ENCODE assay signal across 9 cellular contexts in the genomic region with DNA sequence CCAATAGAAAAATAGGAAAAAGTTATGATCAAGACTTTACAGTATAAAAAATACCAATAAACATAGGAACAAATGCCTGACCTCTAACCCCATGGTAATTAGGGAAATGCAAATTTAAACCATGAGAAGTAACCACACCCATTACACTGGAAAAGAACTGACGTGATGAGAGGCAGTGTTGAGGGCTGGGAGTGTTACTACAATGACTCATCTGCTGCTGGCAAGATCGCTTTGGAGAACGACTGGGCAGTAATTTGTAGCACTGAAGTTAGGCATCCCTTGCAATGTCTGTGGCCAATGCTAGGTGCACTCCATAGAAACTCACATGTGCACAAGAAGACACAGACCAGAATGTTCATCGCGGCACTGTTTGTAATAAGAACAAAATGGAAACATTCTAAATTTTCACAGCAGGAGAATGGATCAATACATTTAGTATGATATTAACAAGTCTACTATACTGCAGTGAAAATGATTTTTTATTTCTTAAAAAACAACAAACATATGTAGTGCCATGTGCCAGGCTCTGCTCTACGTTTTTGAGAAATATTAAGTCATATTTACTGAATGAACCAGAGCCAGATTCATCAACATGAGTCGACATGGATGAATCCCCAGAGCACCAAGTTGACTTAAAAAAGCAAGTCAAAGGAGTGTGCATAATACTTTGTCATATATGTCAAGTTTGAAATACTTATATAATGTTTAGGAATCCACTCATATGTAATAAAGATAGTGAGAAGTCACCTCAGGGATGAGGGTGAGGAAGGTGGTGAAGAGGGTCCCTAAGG. TPM values are rescaled to one million over a fixed set of nuclear protein-coding genes. Genes with fewer than 3 reads are reported as not detected.
A peak's percentile ranks its signal among the peaks of the same experiment; 100 is the strongest.
DNase-seq lines count a peak whose midpoint lies in the region; ATAC-seq, FAIRE-seq and TF ChIP-seq lines count a peak whose summit lies in the region.
"Had no signal": no experiment of that assay in that cellular context is flagged by ENCODE, and none has a peak within 500 bp of the region (broad histone marks: within the 10 kb centered on the region; RNA-seq: fewer than 3 reads in every experiment).

No MANE protein-coding gene starts in this region.

- no peak overlapping the region for H3K9ac ChIP-seq in astrocyte (ENCODE audit: low read length)

- no peak overlapping the region for H3K4me3 ChIP-seq in astrocyte (ENCODE audit: insufficient read depth, low read depth, low read length)
- no peak overlapping the region for H3K4me3 ChIP-seq in lung
- no peak overlapping the region for H3K4me3 ChIP-seq in BE2C (ENCODE audit: low read depth, low read length)

- H3K79me2 ChIP-seq in astrocyte (ENCODE audit: insufficient read depth, low read length) = no peaks in the 10 kb centered on the region

- no peaks in the 10 kb centered on the region for H3K36me3 Mint-ChIP-seq in astrocyte (ENCODE audit: low read depth, unreplicated experiment)

- DNase-seq in Daoy (ENCODE audit: low read depth) (peak; percentile 92), M059J (ENCODE audit: low read depth) (peak; percentile 72), astrocyte (ENCODE audit: low read depth) (peak; percentile 67), lung (ENCODE audit: low spot score) (no peak), OCI-M2 (lab: John Stamatoyannopoulos, UW; ENCODE audit: unreplicated experiment) (no peak), BE2C (no peak)

- H3K36me3 ChIP-seq in astrocyte (ENCODE audit: insufficient read depth, low read length) (no peaks in the 10 kb centered on the region), lung (ENCODE audit: control insufficient read depth in 2 of 2, insufficient read depth in 2 of 2, low read length in 2 of 2) (no peaks in the 10 kb centered on the region), BE2C (no peaks in the 10 kb centered on the region)

- peaks cover 19% of the 10 kb centered on the region for H3K4me1 ChIP-seq in astrocyte (ENCODE audit: insufficient read depth, low read length)
- peaks cover 3 to 9% of the 10 kb centered on the region in 2 donors for H3K4me1 ChIP-seq in lung (ENCODE audit: control insufficient read depth in 2 of 2, insufficient read depth in 2 of 2, low read length in 2 of 2)
- no peaks in the 10 kb centered on the region for H3K4me1 ChIP-seq in BE2C

- H3K9me3 Mint-ChIP-seq in astrocyte (ENCODE audit: unreplicated experiment) = no peaks in the 10 kb centered on the region

- no peaks in the 10 kb centered on the region for H4K20me1 ChIP-seq in astrocyte (ENCODE audit: insufficient read depth, low read length)

- peaks cover 5% of the 10 kb centered on the region for H3K27me3 Mint-ChIP-seq in astrocyte (ENCODE audit: low read depth, unreplicated experiment)

- FAIRE-seq in astrocyte (lab: Jason Lieb, UNC) = peak; percentile 59

- peak overlapping the region; percentile 58 for H3K27ac Mint-ChIP-seq in astrocyte (ENCODE audit: unreplicated experiment)

- TF ChIP-seq CTCF in astrocyte (IDR thresholded peaks at IDR 0.05; ENCODE audit: insufficient read depth, low read depth, low read length) (no peak), lung (IDR thresholded peaks at IDR 0.05; ENCODE audit: control extremely low read depth, extremely low read depth) (no peak), BE2C (IDR thresholded peaks at IDR 0.05; ENCODE audit: low read depth, low read length) (no peak)

- WGBS in lung, 2 donors = 45 to 46% methylated on average over 7 of the region's 7 CpGs

- peaks cover 18% of the 10 kb centered on the region for H3K4me1 Mint-ChIP-seq in astrocyte (ENCODE audit: low read depth, unreplicated experiment)

- no peak overlapping the region for H2AFZ ChIP-seq in astrocyte (ENCODE audit: low read depth, low read length)

- H3K9me3 ChIP-seq in astrocyte (ENCODE audit: insufficient read depth, low read depth, low read length) (no peaks in the 10 kb centered on the region), lung (ENCODE audit: control insufficient read depth in 2 of 2, insufficient read depth in 1 of 2, low read length in 1 of 2) (no peaks in the 10 kb centered on the region), BE2C (no peaks in the 10 kb centered on the region)

- peak; percentile 83 for ATAC-seq in lung (ENCODE audit: insufficient read depth, low FRiP score)
- no peak for ATAC-seq in HG03159 (IDR thresholded peaks at IDR 0.05; ENCODE audit: unreplicated experiment)
- ATAC-seq in HG02981 (IDR thresholded peaks at IDR 0.05; ENCODE audit: unreplicated experiment) = no peak

- H3K27ac ChIP-seq in astrocyte (ENCODE audit: low read depth, low read length) (no peak overlapping the region), lung (ENCODE audit: low read depth in 1 of 2, low read length in 1 of 2) (no peak overlapping the region)
- H3K27ac ChIP-seq: HL-60 had no signal

- no peak overlapping the region for H3K4me3 Mint-ChIP-seq in astrocyte (ENCODE audit: unreplicated experiment)

- H3K4me2 ChIP-seq in astrocyte (ENCODE audit: low read length) = no peak overlapping the region

- H3K27me3 ChIP-seq in astrocyte (ENCODE audit: insufficient read depth, low read length) (peaks cover 35% of the 10 kb centered on the region), lung (ENCODE audit: control insufficient read depth, insufficient read depth) (no peaks in the 10 kb centered on the region), BE2C (peaks cover 83% of the 10 kb centered on the region)

RNA-seq across cellular contexts. Expression of gene EPHB3, which starts 37.6 kb away (rescaled TPM):
- 1.4 and 1.8 TPM in 2 replicates for total RNA-seq in Daoy (2014; rRNA removed; shearing (Covaris generic))
- total RNA-seq in M059J (2014; rRNA removed; shearing (Covaris generic)) = 1.1 and 1.2 TPM in 2 replicates
- 17.2 and 27.0 TPM in 2 replicates for total RNA-seq in astrocyte
- total RNA-seq in lung = 10 to 100 TPM; 10.7 to 20.5 TPM
- polyA plus RNA-seq in lung = 1 to 10 TPM; 3.1 to 4.7 TPM
- 28.9 TPM for polyA plus RNA-seq in BE2C (2012; ENCODE audit: insufficient read depth, insufficient read length, low read depth)

Comparison
In these comparisons a context has a peak if more than half of its experiments do, and no peak if none do; other contexts are left out.
1. DNase-seq: peak in Daoy (single experiment), M059J (single experiment) and astrocyte (single experiment); none in lung (single experiment), OCI-M2 (single experiment) and BE2C (single experiment).